ENCODE assay signal across 8 cellular contexts in the genomic region with DNA sequence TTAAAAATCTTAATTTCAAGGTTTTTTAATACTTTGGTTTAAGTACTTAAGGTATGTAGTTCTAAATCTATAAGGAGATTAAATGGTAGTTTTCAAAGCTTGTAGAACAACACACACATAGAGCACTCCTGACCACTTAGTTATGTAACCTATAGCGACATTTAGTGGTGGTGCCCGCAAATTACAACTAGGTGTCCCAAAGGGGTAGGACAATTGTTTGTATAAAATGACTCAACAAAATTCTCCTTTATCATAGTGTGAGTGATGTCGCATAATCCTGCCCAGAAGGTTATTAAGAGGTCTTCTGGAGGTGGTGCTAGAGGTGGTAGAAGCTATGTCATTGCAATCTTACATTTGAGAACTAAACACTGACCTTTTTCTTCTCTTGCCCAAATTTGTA.
DNase-seq lines count a peak whose midpoint lies in the region; ATAC-seq and TF ChIP-seq lines count a peak whose summit lies in the region.

No MANE protein-coding gene starts in this region.

- H3K4me3 ChIP-seq in adipocyte (ENCODE audit: low read length) (no peak overlapping the region), left ventricle myocardium inferior (no peak overlapping the region)

- peak; percentile 1 for TF ChIP-seq CTCF in GM12801 (IDR thresholded peaks at IDR 0.05; ENCODE audit: extremely low read depth, insufficient read length)
- TF ChIP-seq CTCF in left ventricle myocardium inferior (IDR thresholded peaks at IDR 0.05; ENCODE audit: borderline replicate concordance), result peak; percentile 84

- ATAC-seq in HG02759 (IDR thresholded peaks at IDR 0.05; ENCODE audit: unreplicated experiment), result peak; percentile 92
- peak; percentile 93 for ATAC-seq in SK-N-SH treated with all-trans-retinoic acid at 6 μM for 48 hours
- no peak for ATAC-seq in GM21447 (IDR thresholded peaks at IDR 0.05; ENCODE audit: unreplicated experiment)

- no peak overlapping the region for H3K27ac ChIP-seq in left ventricle myocardium inferior (replicated peaks)

- no peak overlapping the region for H3K9ac ChIP-seq in adipocyte (ENCODE audit: low read length)

- H3K36me3 ChIP-seq in adipocyte (ENCODE audit: control insufficient read depth, insufficient read depth, low read length, severe bottlenecking) (no peaks in the 10 kb centered on the region), left ventricle myocardium inferior (no peaks in the 10 kb centered on the region)

- intact Hi-C loops in left ventricle myocardium inferior (cut with micrococcal nuclease), result loop anchor here (5.0 to 10.0 kb wide), 2 partner anchors 377 to 440 kb away; no protein-coding TSS in a partner anchor

- peaks cover 16% of the 10 kb centered on the region for H3K4me1 ChIP-seq in adipocyte (ENCODE audit: control insufficient read depth, insufficient read depth, low read length)
- peaks cover 11% of the 10 kb centered on the region for H3K4me1 ChIP-seq in left ventricle myocardium inferior

- no peaks in the 10 kb centered on the region for H3K9me3 ChIP-seq in adipocyte (ENCODE audit: control insufficient read depth, low read length)
- no peaks in the 10 kb centered on the region for H3K9me3 ChIP-seq in left ventricle myocardium inferior (replicated peaks)

- H3K27me3 ChIP-seq in adipocyte (replicated peaks; ENCODE audit: control insufficient read depth, insufficient read depth, low read length), result peaks cover 3% of the 10 kb centered on the region
- peaks cover 5% of the 10 kb centered on the region for H3K27me3 ChIP-seq in left ventricle myocardium inferior (ENCODE audit: low read depth)

- peak; percentile 30 for DNase-seq in NCI-H1105 (lab: John Stamatoyannopoulos, UW)
- peak; percentile 77 for DNase-seq in adipocyte (ENCODE audit: low read depth)
- DNase-seq in left ventricle myocardium inferior, result peak; percentile 49
- peak; percentile 83 for DNase-seq in renal cortical epithelial cell (ENCODE audit: low read depth)

TF ChIP-seq in SK-N-SH treated with all-trans-retinoic acid at 6 μM for 48 hours, 23 proteins besides CTCF, POLR2A, EP300 and RAD21:
- TF ChIP-seq TCF4 (CRISPR knock-in tag; IDR thresholded peaks at IDR 0.05; ENCODE audit: borderline replicate concordance) (no peak), OSR1 (CRISPR knock-in tag; IDR thresholded peaks at IDR 0.05) (no peak), ZFP30 (CRISPR knock-in tag; IDR thresholded peaks at IDR 0.05) (no peak), ZNF8 (CRISPR knock-in tag; IDR thresholded peaks at IDR 0.05) (no peak), GLIS3 (CRISPR knock-in tag; IDR thresholded peaks at IDR 0.05) (no peak), ARNTL (CRISPR knock-in tag; IDR thresholded peaks at IDR 0.05; ENCODE audit: borderline replicate concordance, low read depth) (no peak), ISL1 (CRISPR knock-in tag; IDR thresholded peaks at IDR 0.05) (no peak), SNAI2 (CRISPR knock-in tag; IDR thresholded peaks at IDR 0.05) (no peak), PPARA (CRISPR knock-in tag; IDR thresholded peaks at IDR 0.05; ENCODE audit: borderline replicate concordance) (no peak), ZFP3 (CRISPR knock-in tag; IDR thresholded peaks at IDR 0.05) (no peak), TOX (CRISPR knock-in tag; IDR thresholded peaks at IDR 0.05; ENCODE audit: borderline replicate concordance) (no peak), RARB (CRISPR knock-in tag; IDR thresholded peaks at IDR 0.05) (no peak), ZC3H10 (CRISPR knock-in tag; IDR thresholded peaks at IDR 0.05) (no peak)
- TF ChIP-seq, protein P1, sequence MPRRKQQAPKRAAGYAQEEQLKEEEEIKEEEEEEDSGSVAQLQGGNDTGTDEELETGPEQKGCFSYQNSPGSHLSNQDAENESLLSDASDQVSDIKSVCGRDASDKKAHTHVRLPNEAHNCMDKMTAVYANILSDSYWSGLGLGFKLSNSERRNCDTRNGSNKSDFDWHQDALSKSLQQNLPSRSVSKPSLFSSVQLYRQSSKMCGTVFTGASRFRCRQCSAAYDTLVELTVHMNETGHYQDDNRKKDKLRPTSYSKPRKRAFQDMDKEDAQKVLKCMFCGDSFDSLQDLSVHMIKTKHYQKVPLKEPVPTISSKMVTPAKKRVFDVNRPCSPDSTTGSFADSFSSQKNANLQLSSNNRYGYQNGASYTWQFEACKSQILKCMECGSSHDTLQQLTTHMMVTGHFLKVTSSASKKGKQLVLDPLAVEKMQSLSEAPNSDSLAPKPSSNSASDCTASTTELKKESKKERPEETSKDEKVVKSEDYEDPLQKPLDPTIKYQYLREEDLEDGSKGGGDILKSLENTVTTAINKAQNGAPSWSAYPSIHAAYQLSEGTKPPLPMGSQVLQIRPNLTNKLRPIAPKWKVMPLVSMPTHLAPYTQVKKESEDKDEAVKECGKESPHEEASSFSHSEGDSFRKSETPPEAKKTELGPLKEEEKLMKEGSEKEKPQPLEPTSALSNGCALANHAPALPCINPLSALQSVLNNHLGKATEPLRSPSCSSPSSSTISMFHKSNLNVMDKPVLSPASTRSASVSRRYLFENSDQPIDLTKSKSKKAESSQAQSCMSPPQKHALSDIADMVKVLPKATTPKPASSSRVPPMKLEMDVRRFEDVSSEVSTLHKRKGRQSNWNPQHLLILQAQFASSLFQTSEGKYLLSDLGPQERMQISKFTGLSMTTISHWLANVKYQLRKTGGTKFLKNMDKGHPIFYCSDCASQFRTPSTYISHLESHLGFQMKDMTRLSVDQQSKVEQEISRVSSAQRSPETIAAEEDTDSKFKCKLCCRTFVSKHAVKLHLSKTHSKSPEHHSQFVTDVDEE (CRISPR knock-in tag; IDR thresholded peaks at IDR 0.05), result no peak
- TF ChIP-seq, protein P2, sequence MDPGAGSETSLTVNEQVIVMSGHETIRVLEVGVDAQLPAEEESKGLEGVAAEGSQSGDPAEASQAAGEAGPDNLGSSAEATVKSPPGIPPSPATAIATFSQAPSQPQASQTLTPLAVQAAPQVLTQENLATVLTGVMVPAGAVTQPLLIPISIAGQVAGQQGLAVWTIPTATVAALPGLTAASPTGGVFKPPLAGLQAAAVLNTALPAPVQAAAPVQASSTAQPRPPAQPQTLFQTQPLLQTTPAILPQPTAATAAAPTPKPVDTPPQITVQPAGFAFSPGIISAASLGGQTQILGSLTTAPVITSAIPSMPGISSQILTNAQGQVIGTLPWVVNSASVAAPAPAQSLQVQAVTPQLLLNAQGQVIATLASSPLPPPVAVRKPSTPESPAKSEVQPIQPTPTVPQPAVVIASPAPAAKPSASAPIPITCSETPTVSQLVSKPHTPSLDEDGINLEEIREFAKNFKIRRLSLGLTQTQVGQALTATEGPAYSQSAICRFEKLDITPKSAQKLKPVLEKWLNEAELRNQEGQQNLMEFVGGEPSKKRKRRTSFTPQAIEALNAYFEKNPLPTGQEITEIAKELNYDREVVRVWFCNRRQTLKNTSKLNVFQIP (CRISPR knock-in tag; IDR thresholded peaks at IDR 0.05; ENCODE audit: borderline replicate concordance, low read depth), result no peak
- TF ChIP-seq, protein P3, sequence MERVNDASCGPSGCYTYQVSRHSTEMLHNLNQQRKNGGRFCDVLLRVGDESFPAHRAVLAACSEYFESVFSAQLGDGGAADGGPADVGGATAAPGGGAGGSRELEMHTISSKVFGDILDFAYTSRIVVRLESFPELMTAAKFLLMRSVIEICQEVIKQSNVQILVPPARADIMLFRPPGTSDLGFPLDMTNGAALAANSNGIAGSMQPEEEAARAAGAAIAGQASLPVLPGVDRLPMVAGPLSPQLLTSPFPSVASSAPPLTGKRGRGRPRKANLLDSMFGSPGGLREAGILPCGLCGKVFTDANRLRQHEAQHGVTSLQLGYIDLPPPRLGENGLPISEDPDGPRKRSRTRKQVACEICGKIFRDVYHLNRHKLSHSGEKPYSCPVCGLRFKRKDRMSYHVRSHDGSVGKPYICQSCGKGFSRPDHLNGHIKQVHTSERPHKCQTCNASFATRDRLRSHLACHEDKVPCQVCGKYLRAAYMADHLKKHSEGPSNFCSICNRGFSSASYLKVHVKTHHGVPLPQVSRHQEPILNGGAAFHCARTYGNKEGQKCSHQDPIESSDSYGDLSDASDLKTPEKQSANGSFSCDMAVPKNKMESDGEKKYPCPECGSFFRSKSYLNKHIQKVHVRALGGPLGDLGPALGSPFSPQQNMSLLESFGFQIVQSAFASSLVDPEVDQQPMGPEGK (CRISPR knock-in tag; IDR thresholded peaks at IDR 0.05; ENCODE audit: borderline replicate concordance), result no peak
- TF ChIP-seq, protein P4, sequence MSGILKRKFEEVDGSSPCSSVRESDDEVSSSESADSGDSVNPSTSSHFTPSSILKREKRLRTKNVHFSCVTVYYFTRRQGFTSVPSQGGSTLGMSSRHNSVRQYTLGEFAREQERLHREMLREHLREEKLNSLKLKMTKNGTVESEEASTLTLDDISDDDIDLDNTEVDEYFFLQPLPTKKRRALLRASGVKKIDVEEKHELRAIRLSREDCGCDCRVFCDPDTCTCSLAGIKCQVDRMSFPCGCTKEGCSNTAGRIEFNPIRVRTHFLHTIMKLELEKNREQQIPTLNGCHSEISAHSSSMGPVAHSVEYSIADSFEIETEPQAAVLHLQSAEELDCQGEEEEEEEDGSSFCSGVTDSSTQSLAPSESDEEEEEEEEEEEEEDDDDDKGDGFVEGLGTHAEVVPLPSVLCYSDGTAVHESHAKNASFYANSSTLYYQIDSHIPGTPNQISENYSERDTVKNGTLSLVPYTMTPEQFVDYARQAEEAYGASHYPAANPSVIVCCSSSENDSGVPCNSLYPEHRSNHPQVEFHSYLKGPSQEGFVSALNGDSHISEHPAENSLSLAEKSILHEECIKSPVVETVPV (CRISPR knock-in tag; IDR thresholded peaks at IDR 0.05), result no peak

Comparison
In these comparisons a context has a peak if more than half of its experiments do, and no peak if none do; other contexts are left out.
1. DNase-seq: peak in every context shown above with its lines; median percentile 83 in renal cortical epithelial cell; 77 in adipocyte; 49 in left ventricle myocardium inferior; 30 in NCI-H1105.